Comparison of ENCODE assay signal across 12 cellular contexts in genomic region chr6:44224978-44225330, GRCh38. TPM values are rescaled to one million over a fixed set of nuclear protein-coding genes. Genes with fewer than 3 reads are reported as not detected.
A peak's percentile ranks its signal among the peaks of the same experiment; 100 is the strongest.
DNase-seq lines count a peak whose midpoint lies in the region; ATAC-seq and TF ChIP-seq lines count a peak whose summit lies in the region.
"Had no signal": no experiment of that assay in that cellular context is flagged by ENCODE, and none has a peak within 500 bp of the region (broad histone marks: within the 10 kb centered on the region; RNA-seq: fewer than 3 reads in every experiment).

No MANE protein-coding gene starts in this region.

- ATAC-seq in CD4-positive, CD25-positive, alpha-beta regulatory T cell (ENCODE audit: low read depth in 2 of 2), result no peak
- no peak for ATAC-seq in HG03097 (IDR thresholded peaks at IDR 0.05; ENCODE audit: low FRiP score, unreplicated experiment)
- ATAC-seq: mucosa of descending colon had no signal

- peaks cover 31% of the 10 kb centered on the region for H3K79me2 ChIP-seq in neural progenitor cell (ENCODE audit: low read depth)

- no peaks in the 10 kb centered on the region for H3K27me3 ChIP-seq in CD4-positive, CD25-positive, alpha-beta regulatory T cell (ENCODE audit: control insufficient read depth, insufficient read depth, low read length)
- H3K27me3 ChIP-seq in HUES48 (ENCODE audit: control insufficient read depth, insufficient read depth, low read length) (no peaks in the 10 kb centered on the region; the same call in 1 of the 2 replicates), ascending aorta (no peaks in the 10 kb centered on the region), neural progenitor cell (no peaks in the 10 kb centered on the region), thyroid gland (no peaks in the 10 kb centered on the region)

- H3K27me3 Mint-ChIP-seq in CD4-positive, CD25-positive, alpha-beta regulatory T cell, result peaks cover 7% of the 10 kb centered on the region
- H3K27me3 Mint-ChIP-seq in neural progenitor cell (ENCODE audit: insufficient read depth, low read depth), result no peaks in the 10 kb centered on the region

- no peak overlapping the region for H3K27ac ChIP-seq in CD4-positive, CD25-positive, alpha-beta regulatory T cell (ENCODE audit: insufficient read depth, low read length, poor library complexity, severe bottlenecking)
- no peak overlapping the region for H3K27ac ChIP-seq in HUES48 (ENCODE audit: low read depth, low read length)
- H3K27ac ChIP-seq in ascending aorta, result peak overlapping the region; percentile 95 to 99
- H3K27ac ChIP-seq in neural progenitor cell, result no peak overlapping the region
- H3K27ac ChIP-seq in thyroid gland, result no peak overlapping the region

- H3K9me3 Mint-ChIP-seq in CD4-positive, CD25-positive, alpha-beta regulatory T cell, result peaks cover 0 to 1% (median 0%) of the 10 kb centered on the region in 7 donors
- H3K9me3 Mint-ChIP-seq in neural progenitor cell, result no peaks in the 10 kb centered on the region

- H3K9me3 ChIP-seq in CD4-positive, CD25-positive, alpha-beta regulatory T cell (ENCODE audit: control insufficient read depth in 2 of 2, low read length in 2 of 2), result no peaks in the 10 kb centered on the region
- no peaks in the 10 kb centered on the region for H3K9me3 ChIP-seq in HUES48 (ENCODE audit: control insufficient read depth, insufficient read depth, low read length)
- no peaks in the 10 kb centered on the region for H3K9me3 ChIP-seq in ascending aorta
- H3K9me3 ChIP-seq in neural progenitor cell (ENCODE audit: low read depth), result no peaks in the 10 kb centered on the region
- H3K9me3 ChIP-seq in thyroid gland, result no peaks in the 10 kb centered on the region
- H3K9me3 ChIP-seq: mucosa of descending colon had no signal

- H3F3A ChIP-seq in neural progenitor cell (ENCODE audit: low read depth), result peaks cover 43% of the 10 kb centered on the region

- H3K4me1 Mint-ChIP-seq in CD4-positive, CD25-positive, alpha-beta regulatory T cell, result peaks cover 0 to 29% (median 12%) of the 10 kb centered on the region in 4 donors
- H3K4me1 Mint-ChIP-seq in neural progenitor cell, result peaks cover 52% of the 10 kb centered on the region

- 91 to 96% methylated on average over 4 of the region's 4 CpGs for WGBS in thyroid gland, 2 donors

- H3K36me3 ChIP-seq in CD4-positive, CD25-positive, alpha-beta regulatory T cell (ENCODE audit: control insufficient read depth, insufficient read depth, low read length), result no peaks in the 10 kb centered on the region
- peaks cover 25% of the 10 kb centered on the region for H3K36me3 ChIP-seq in HUES48 (ENCODE audit: control insufficient read depth, insufficient read depth, low read length)
- peaks cover 8 to 19% of the 10 kb centered on the region in 2 donors for H3K36me3 ChIP-seq in ascending aorta
- no peaks in the 10 kb centered on the region for H3K36me3 ChIP-seq in neural progenitor cell
- H3K36me3 ChIP-seq in thyroid gland, result peaks cover 3 to 5% of the 10 kb centered on the region in 2 donors

- intact Hi-C loops in ascending aorta (cut with DNase I), result loop anchor here (5.0 kb wide), 1 partner anchor 98 kb away; the partner anchor contains the start of genes MRPL14 and TMEM63B
- intact Hi-C loops in thyroid gland (cut with DNase I), result no loop called here

- H3K4me2 ChIP-seq in neural progenitor cell, result peak overlapping the region; percentile 86

- H3K4me3 Mint-ChIP-seq in CD4-positive, CD25-positive, alpha-beta regulatory T cell, result peak overlapping the region; percentile 68 to 86 (median 83)
- H3K4me3 Mint-ChIP-seq in neural progenitor cell, result peak overlapping the region; percentile 92

- TF ChIP-seq POLR2A in thyroid gland (IDR thresholded peaks at IDR 0.05), result no peak

- no peak overlapping the region for H3K27ac Mint-ChIP-seq in CD4-positive, CD25-positive, alpha-beta regulatory T cell
- peak overlapping the region; percentile 34 for H3K27ac Mint-ChIP-seq in neural progenitor cell

- peaks cover 41% of the 10 kb centered on the region for H4K20me1 ChIP-seq in neural progenitor cell (ENCODE audit: low read depth)

- peaks cover 24% of the 10 kb centered on the region for H3K4me1 ChIP-seq in CD4-positive, CD25-positive, alpha-beta regulatory T cell (ENCODE audit: control insufficient read depth, insufficient read depth, low read length, poor library complexity, severe bottlenecking)
- peaks cover 48% of the 10 kb centered on the region for H3K4me1 ChIP-seq in HUES48 (ENCODE audit: control insufficient read depth, insufficient read depth, low read length)
- peaks cover 45 to 64% of the 10 kb centered on the region in 2 donors for H3K4me1 ChIP-seq in ascending aorta
- H3K4me1 ChIP-seq in neural progenitor cell, result peaks cover 51% of the 10 kb centered on the region
- H3K4me1 ChIP-seq in thyroid gland, result peaks cover 41 to 71% of the 10 kb centered on the region in 2 donors

- TF ChIP-seq CTCF in ascending aorta (IDR thresholded peaks at IDR 0.05), result no peak
- TF ChIP-seq CTCF in neural progenitor cell (IDR thresholded peaks at IDR 0.05), result no peak
- TF ChIP-seq CTCF in thyroid gland (IDR thresholded peaks at IDR 0.05), result no peak

- no peak for DNase-seq in CD4-positive, CD25-positive, alpha-beta regulatory T cell
- no peak for DNase-seq in ascending aorta (ENCODE audit: low spot score in 2 of 2)
- no peak for DNase-seq in neural progenitor cell (ENCODE audit: low spot score)
- DNase-seq in thyroid gland, result no peak
- DNase-seq in HuH-7.5 (ENCODE audit: low spot score), result no peak
- no peak for DNase-seq in NCI-H526 treated with DMSO at 0.1 percent for 48 hours (lab: John Stamatoyannopoulos, UW)
- DNase-seq: mucosa of descending colon, NCI-H1436 treated with DMSO at 0.1 percent for 48 hours had no signal

- no peaks in the 10 kb centered on the region for H3K36me3 Mint-ChIP-seq in CD4-positive, CD25-positive, alpha-beta regulatory T cell
- H3K36me3 Mint-ChIP-seq in neural progenitor cell, result peaks cover 3% of the 10 kb centered on the region

- no peak overlapping the region for H2AFZ ChIP-seq in neural progenitor cell (replicated peaks)

- H3K4me3 ChIP-seq in CD4-positive, CD25-positive, alpha-beta regulatory T cell (ENCODE audit: low read depth, low read length), result no peak overlapping the region
- H3K4me3 ChIP-seq in HUES48 (ENCODE audit: low read depth, low read length) (peak overlapping the region; percentile 77), ascending aorta (peak overlapping the region; percentile 71 to 94), neural progenitor cell (peak overlapping the region; percentile 57), thyroid gland (replicated peaks in 1 of 3) (no peak overlapping the region)
- H3K4me3 ChIP-seq: mucosa of descending colon had no signal

- no peak overlapping the region for H3K9ac ChIP-seq in HUES48 (ENCODE audit: low read depth, low read length)
- H3K9ac ChIP-seq in neural progenitor cell, result no peak overlapping the region

RNA-seq across cellular contexts. Expression of gene SLC29A1, which starts 1.6 kb away (rescaled TPM):
- 2.6 TPM for total RNA-seq in CD4-positive, CD25-positive, alpha-beta regulatory T cell
- 1 to 10 TPM; 3.3 to 6.1 (median 3.9) TPM for polyA plus RNA-seq in CD4-positive, CD25-positive, alpha-beta regulatory T cell
- total RNA-seq in ascending aorta, result 224 TPM
- total RNA-seq in neural progenitor cell (ENCODE audit: low replicate concordance), result 34.8 and 69.7 TPM in 2 replicates
- 10 to 100 TPM; 39.7 to 83.3 (median 55.8) TPM for total RNA-seq in thyroid gland

RNA-seq across cellular contexts. Expression of gene MYMX, which starts 8.2 kb away (rescaled TPM):
- not detected for total RNA-seq in CD4-positive, CD25-positive, alpha-beta regulatory T cell
- polyA plus RNA-seq in CD4-positive, CD25-positive, alpha-beta regulatory T cell, result not detected
- total RNA-seq in ascending aorta (13.9 TPM), neural progenitor cell (ENCODE audit: low replicate concordance) (0.54 and 1.5 TPM in 2 replicates), thyroid gland (not detected)
- total RNA-seq: fibroblast of lung; T-helper 1 cell treated with Interleukin-12 subunit alpha and Interleukin-12 subunit beta and Interleukin-4 antibody, amounts not matched to agents 30 ng/mL and 1 ng/mL, for 36 hours had no signal
- polyA plus RNA-seq: fibroblast of lung had no signal

RNA-seq across cellular contexts. Expression of gene HSP90AB1, which starts 21.9 kb away (rescaled TPM):
- total RNA-seq in CD4-positive, CD25-positive, alpha-beta regulatory T cell, result 399 TPM
- 100 to 1,000 TPM; 264 to 426 (median 333) TPM for polyA plus RNA-seq in CD4-positive, CD25-positive, alpha-beta regulatory T cell
- total RNA-seq in ascending aorta, result 354 TPM
- total RNA-seq in neural progenitor cell (ENCODE audit: low replicate concordance), result 1,851 and 2,068 TPM in 2 replicates
- 100 to 1,000 TPM; 556 to 669 (median 586) TPM for total RNA-seq in thyroid gland

RNA-seq across cellular contexts. Expression of gene SLC35B2, which starts 32.4 kb away (rescaled TPM):
- 14.8 TPM for total RNA-seq in CD4-positive, CD25-positive, alpha-beta regulatory T cell
- polyA plus RNA-seq in CD4-positive, CD25-positive, alpha-beta regulatory T cell, result 10 to 100 TPM; 33.0 to 42.4 (median 36.8) TPM
- total RNA-seq in ascending aorta (9.9 TPM), neural progenitor cell (ENCODE audit: low replicate concordance) (33.9 and 47.0 TPM in 2 replicates), thyroid gland (10 to 100 TPM; 28.5 to 46.5 (median 41.8) TPM)

RNA-seq across cellular contexts. Expression of gene NFKBIE, which starts 40.4 kb away (rescaled TPM):
- 53.8 TPM for total RNA-seq in CD4-positive, CD25-positive, alpha-beta regulatory T cell
- 1 to 10 TPM; 3.6 to 7.0 (median 6.1) TPM for polyA plus RNA-seq in CD4-positive, CD25-positive, alpha-beta regulatory T cell
- total RNA-seq in ascending aorta (1.9 TPM), neural progenitor cell (ENCODE audit: low replicate concordance) (5.1 and 15.5 TPM in 2 replicates), thyroid gland (10 to 100 TPM in 2 of 4 donors, 1 to 10 TPM in 2; 5.1 to 16.9 (median 13.2) TPM)

Comparison
In these comparisons a context has a peak if more than half of its experiments do, and no peak if none do; other contexts are left out.
1. H3K27ac ChIP-seq: peak in ascending aorta (2 of 2); none in CD4-positive, CD25-positive, alpha-beta regulatory T cell (single experiment), HUES48 (single experiment), neural progenitor cell (single experiment) and thyroid gland (0 of 3).
2. H3K4me3 ChIP-seq: peak in HUES48 (single experiment), ascending aorta (2 of 2) and neural progenitor cell (single experiment); none in CD4-positive, CD25-positive, alpha-beta regulatory T cell (single experiment) and thyroid gland (0 of 3).